ENCODE assay signal across 26 cellular contexts in genomic region chr1:180560200-180560867, GRCh38. TPM values are rescaled to one million over a fixed set of nuclear protein-coding genes. Genes with fewer than 3 reads are reported as not detected.
DNase-seq lines count a peak whose midpoint lies in the region; ATAC-seq, FAIRE-seq and TF ChIP-seq lines count a peak whose summit lies in the region.
"Had no signal": no experiment of that assay in that cellular context is flagged by ENCODE, and none has a peak within 500 bp of the region (broad histone marks: within the 10 kb centered on the region; RNA-seq: fewer than 3 reads in every experiment).

No MANE protein-coding gene starts in this region.

- intact Hi-C loops in right cardiac atrium (cut with DNase I) = no loop called here
- intact Hi-C loops in lower lobe of right lung (cut with DNase I) = no loop called here

- H3K36me3 ChIP-seq in small intestine (ENCODE audit: control insufficient read depth in 2 of 2, insufficient read depth in 2 of 2, low read length in 2 of 2) (no peaks in the 10 kb centered on the region), lower lobe of right lung (no peaks in the 10 kb centered on the region)
- H3K36me3 ChIP-seq: BLaER1, sigmoid colon had no signal

- H3K27ac ChIP-seq in right cardiac atrium (ENCODE audit: low read length) (peak overlapping the region; percentile 67), small intestine (ENCODE audit: low read depth in 1 of 2, low read length in 1 of 2) (peak overlapping the region in 1 of 2 donors; percentile 49), lower lobe of right lung (no peak overlapping the region)
- H3K27ac ChIP-seq: BLaER1, sigmoid colon, SK-N-MC had no signal

- DNase-seq in EH (ENCODE audit: low read depth) = peak; percentile 31
- DNase-seq in RCC 7860 (ENCODE audit: low spot score) = peak; percentile 24
- DNase-seq in right cardiac atrium = no peak
- DNase-seq in small intestine = peak; percentile 91
- no peak for DNase-seq in C1 segment of cervical spinal cord (lab: John Stamatoyannopoulos, UW)
- no peak for DNase-seq in lower lobe of right lung
- no peak for DNase-seq in activated CD4-positive, alpha-beta T cell treated with anti-CD3 and anti-CD28 coated beads for 48 hours
- DNase-seq: activated CD4-positive, alpha-beta T cell treated with anti-CD3 and anti-CD28 coated beads for 4 hours; activated CD8-positive, alpha-beta memory T cell treated with anti-CD3 and anti-CD28 coated beads, Interleukin-2, amount 50 U/mL, for 4 hours; activated gamma-delta T cell; amygdala; DMS153; hypothalamus; NCI-H1105 treated with DMSO at 0.1 percent for 48 hours; NCI-H524 treated with DMSO at 0.1 percent for 48 hours; sigmoid colon; stimulated activated CD4-positive, alpha-beta T cell treated with anti-CD3 and anti-CD28 coated beads, Interleukin-2, amount 100 ng/mL, for 48 hours; T1000 had no signal

- H3K4me1 ChIP-seq in right cardiac atrium (ENCODE audit: control insufficient read depth, insufficient read depth, low read length) (peaks cover 7% of the 10 kb centered on the region), small intestine (ENCODE audit: control insufficient read depth in 2 of 2, insufficient read depth in 1 of 2, low read depth in 1 of 2, low read length in 1 of 2) (peaks cover 0 to 7% of the 10 kb centered on the region in 2 donors), lower lobe of right lung (no peaks in the 10 kb centered on the region)
- H3K4me1 ChIP-seq: BLaER1, sigmoid colon had no signal

- FAIRE-seq in RCC 7860 (lab: Jason Lieb, UNC) (no peak), small intestine (lab: Jason Lieb, UNC) (no peak)
- FAIRE-seq: GM12892 had no signal

- H3K27me3 ChIP-seq in right cardiac atrium (ENCODE audit: control insufficient read depth, insufficient read depth) (no peaks in the 10 kb centered on the region), small intestine (ENCODE audit: control insufficient read depth in 2 of 2, insufficient read depth in 2 of 2, low read length in 2 of 2) (peaks cover 0 to 2% of the 10 kb centered on the region in 2 donors), lower lobe of right lung (ENCODE audit: low read depth) (no peaks in the 10 kb centered on the region)
- H3K27me3 ChIP-seq: BLaER1, sigmoid colon had no signal

- no peaks in the 10 kb centered on the region for H3K9me3 ChIP-seq in right cardiac atrium (ENCODE audit: control insufficient read depth, low read length)
- H3K9me3 ChIP-seq in small intestine (ENCODE audit: control insufficient read depth, low read depth) = no peaks in the 10 kb centered on the region
- no peaks in the 10 kb centered on the region for H3K9me3 ChIP-seq in lower lobe of right lung
- H3K9me3 ChIP-seq: sigmoid colon had no signal

- WGBS in right cardiac atrium = 57% methylated on average over 3 of the region's 3 CpGs
- 10 to 40% (median 27%) methylated on average over 3 of the region's 3 CpGs for WGBS in small intestine, 3 donors

- no peak for TF ChIP-seq CTCF in lower lobe of right lung (IDR thresholded peaks at IDR 0.05)

- ATAC-seq in right cardiac atrium = no peak
- ATAC-seq in lower lobe of right lung = no peak
- ATAC-seq in GM21717 (IDR thresholded peaks at IDR 0.05; ENCODE audit: unreplicated experiment) = no peak

- H3K4me3 ChIP-seq in right cardiac atrium (ENCODE audit: low read length) (no peak overlapping the region), small intestine (ENCODE audit: low read depth in 1 of 2, low read length in 2 of 2) (no peak overlapping the region), lower lobe of right lung (no peak overlapping the region)
- H3K4me3 ChIP-seq: BLaER1, coronary artery, sigmoid colon, SK-N-MC had no signal

RNA-seq across cellular contexts. Expression of gene OVAAL, which starts 1.6 kb away (rescaled TPM):
- total RNA-seq in right cardiac atrium (under 1 TPM; 0.39 to 0.69 (median 0.43) TPM), lower lobe of right lung (not detected)
- polyA plus RNA-seq in right cardiac atrium (1.7 TPM), small intestine (not detected)
- total RNA-seq: HT-29, kidney epithelial cell, sigmoid colon, subcutaneous adipose tissue had no signal
- polyA plus RNA-seq: sigmoid colon had no signal

RNA-seq across cellular contexts. Expression of gene ACBD6, which starts 58.0 kb away (rescaled TPM):
- total RNA-seq in right cardiac atrium = 10 to 100 TPM; 22.1 to 24.8 (median 23.5) TPM
- polyA plus RNA-seq in right cardiac atrium = 28.9 TPM
- 10 to 100 TPM; 12.7 to 23.0 (median 18.4) TPM for polyA plus RNA-seq in small intestine
- 37.4 TPM for total RNA-seq in lower lobe of right lung

Comparison
In these comparisons a context has a peak if more than half of its experiments do, and no peak if none do; other contexts are left out.
1. DNase-seq: peak in EH (single experiment), RCC 7860 (single experiment) and small intestine (single experiment); none in right cardiac atrium (0 of 3), C1 segment of cervical spinal cord (0 of 14), lower lobe of right lung (single experiment) and activated CD4-positive, alpha-beta T cell treated with anti-CD3 and anti-CD28 coated beads for 48 hours (single experiment).